8 cellular contexts compared by ENCODE assay signal in the genomic region with DNA sequence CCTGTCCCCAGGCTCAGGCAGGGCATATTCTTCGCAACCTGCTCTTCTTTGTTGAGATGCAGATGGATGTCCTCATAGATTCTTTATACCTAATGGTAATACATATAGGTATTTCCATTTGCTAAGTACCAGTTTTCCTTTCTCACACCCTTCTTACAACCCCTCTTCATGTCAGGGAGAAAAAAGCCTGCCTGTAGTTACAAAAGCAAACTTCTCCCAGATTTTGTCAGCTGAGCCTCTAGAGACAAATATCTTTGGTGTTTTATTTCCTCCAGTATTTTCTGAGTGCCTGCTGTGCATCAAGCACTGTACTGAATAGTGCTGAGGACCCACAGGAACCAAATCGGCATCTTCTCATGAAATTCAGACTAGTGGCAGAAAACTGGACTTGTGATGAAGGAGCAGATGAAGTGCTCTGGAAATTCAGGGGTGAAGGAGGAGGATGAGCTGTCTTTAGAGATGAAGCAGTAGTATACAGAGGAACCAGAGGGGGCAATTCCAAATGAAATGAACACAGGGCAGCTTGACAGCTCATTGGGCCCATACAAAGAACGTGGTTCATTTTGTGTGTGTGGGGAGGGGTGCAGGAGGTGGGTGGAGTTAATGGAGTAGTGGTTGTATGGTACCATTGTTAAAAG. TPM values are rescaled to one million over a fixed set of nuclear protein-coding genes. Genes with fewer than 3 reads are reported as not detected.
DNase-seq lines count a peak whose midpoint lies in the region; ATAC-seq, FAIRE-seq and TF ChIP-seq lines count a peak whose summit lies in the region.

No MANE protein-coding gene starts in this region.

- H2AK5ac ChIP-seq in IMR-90 (ENCODE audit: low read depth, low read length), result peak overlapping the region; percentile 56

- H3K27ac ChIP-seq in IMR-90 (ENCODE audit: insufficient read depth, low read length) (peak overlapping the region; percentile 7; the same call in 1 of the 2 replicates), GM12878 (ENCODE audit: control insufficient read depth, insufficient read depth) (peak overlapping the region; percentile 35), muscle layer of duodenum (ENCODE audit: low read length) (no peak overlapping the region)

- H3K9me3 ChIP-seq in IMR-90 (ENCODE audit: control insufficient read depth, insufficient read depth, low read length) (no peaks in the 10 kb centered on the region), GM12878 (replicated peaks; ENCODE audit: control insufficient read depth, insufficient read depth, low read length) (no peaks in the 10 kb centered on the region), muscle layer of duodenum (ENCODE audit: control insufficient read depth in 1 of 2, low read length in 2 of 2) (no peaks in the 10 kb centered on the region)

- H4K20me1 ChIP-seq in IMR-90 (ENCODE audit: insufficient read depth, low read length) (peaks cover 17% of the 10 kb centered on the region), GM12878 (ENCODE audit: control insufficient read depth, insufficient read depth) (no peaks in the 10 kb centered on the region)

- peaks cover 50% of the 10 kb centered on the region for H3K36me3 ChIP-seq in IMR-90 (ENCODE audit: control insufficient read depth, insufficient read depth, low read length)
- H3K36me3 ChIP-seq in GM12878 (ENCODE audit: control insufficient read depth in 2 of 2, insufficient read depth in 2 of 2, low read length in 1 of 2), result peaks cover 35 to 42% of the 10 kb centered on the region in 2 experiments
- H3K36me3 ChIP-seq in muscle layer of duodenum (ENCODE audit: control insufficient read depth in 1 of 2, insufficient read depth in 2 of 2, low read length in 2 of 2), result peaks cover 21 to 32% of the 10 kb centered on the region in 2 donors

- CTCF ChIA-PET in IMR-90 (lab: Yijun Ruan, JAX), result interaction anchor here (0.9 to 4.7 kb wide), 3 partner anchors 28 to 148 kb away, joined by 3 to 29 read pairs (median 3); a partner anchor contains a TSS
- CTCF ChIA-PET in GM12878 (lab: Yijun Ruan, JAX), result interaction anchor here (0.6 to 8.3 kb wide), 11 partner anchors 9 to 152 kb away, joined by 3 to 247 read pairs (median 3); no protein-coding TSS in a partner anchor

- no peak for FAIRE-seq in GM12878 (lab: Jason Lieb, UNC)

- TF ChIP-seq EP300 in GM12878 (IDR thresholded peaks at IDR 0.05; ENCODE audit: borderline replicate concordance in 1 of 2, control insufficient read depth in 1 of 2, low read depth in 2 of 2, low read length in 2 of 2), result no peak

- peak overlapping the region; percentile 1 for H2AK9ac ChIP-seq in IMR-90 (replicated peaks; ENCODE audit: low read depth, low read length, poor library complexity)

- H3K56ac ChIP-seq in IMR-90 (ENCODE audit: extremely low read depth, insufficient read depth, low read length), result 0 out of 2 replicates have a peak overlapping the region, but pooled peaks have one; percentile 8

- peak overlapping the region; percentile 62 for H2BK5ac ChIP-seq in IMR-90 (ENCODE audit: low read depth, low read length, poor library complexity, severe bottlenecking)

- H3K4me3 Mint-ChIP-seq in CD14-positive monocyte, result peak overlapping the region; percentile 89 to 92

- intact Hi-C loops in CD14-positive monocyte (cut with micrococcal nuclease), result loop anchor here (10.0 kb wide), 3 partner anchors 60 to 250 kb away; a partner anchor contains a TSS
- intact Hi-C loops in IMR-90 (cut with micrococcal nuclease), result loop anchor here (2.0 kb wide), 1 partner anchor 34 kb away; a partner anchor contains a TSS
- intact Hi-C loops in GM12878 (cut with micrococcal nuclease; ENCODE audit: unreplicated experiment), result no loop called here
- intact Hi-C loops in left colon (cut with DNase I, micrococcal nuclease), result no loop called here

- H2BK20ac ChIP-seq in IMR-90 (ENCODE audit: low read depth, low read length), result no peak overlapping the region

- H3K23ac ChIP-seq in IMR-90 (ENCODE audit: low read depth, low read length), result 0 out of 2 replicates have a peak overlapping the region, but pooled peaks have one; percentile 17

- H3K79me1 ChIP-seq in IMR-90 (ENCODE audit: low read depth in 1 of 2, low read length in 2 of 2), result peaks cover 26 to 41% of the 10 kb centered on the region in 2 experiments; a peak in 3 of 4 replicates

- peaks cover 6% of the 10 kb centered on the region for H3K79me2 ChIP-seq in GM12878 (ENCODE audit: control insufficient read depth, insufficient read depth, low read length)

- peaks cover 22% of the 10 kb centered on the region for H3K4me1 Mint-ChIP-seq in CD14-positive monocyte

- H2AFZ ChIP-seq in IMR-90 (replicated peaks; ENCODE audit: low read length, poor library complexity), result no peak overlapping the region
- no peak overlapping the region for H2AFZ ChIP-seq in GM12878 (ENCODE audit: control insufficient read depth, low read depth, low read length)

- peak overlapping the region; percentile 83 for H4K91ac ChIP-seq in IMR-90 (ENCODE audit: insufficient read depth, low read depth, low read length)

- H3K9ac ChIP-seq in IMR-90 (ENCODE audit: low read depth, low read length) (peak overlapping the region; percentile 35; the same call in 1 of the 2 replicates), GM12878 (ENCODE audit: control insufficient read depth, insufficient read depth, low read length) (no peak overlapping the region)

- peak overlapping the region; percentile 57 for H3K14ac ChIP-seq in IMR-90 (replicated peaks; ENCODE audit: low read depth, low read length)

- dilution Hi-C loops in IMR-90 (cut with HindIII; ENCODE audit: low sequenced_read_pairs, unreplicated experiment), result no loop called here

- RAD21 ChIA-PET in GM12878 (lab: Charles Lee; ENCODE audit: unreplicated experiment), result interaction anchor here (1.0 to 5.6 kb wide), 7 partner anchors 11 to 149 kb away, joined by 3 to 198 read pairs (median 8); a partner anchor contains a TSS

- H2BK15ac ChIP-seq in IMR-90 (ENCODE audit: low read depth, low read length), result no peak overlapping the region

- H3K27me3 Mint-ChIP-seq in CD14-positive monocyte (ENCODE audit: low read depth in 3 of 3), result peaks cover 0 to 2% (median under 1%) of the 10 kb centered on the region in 3 donors

- H3K27me3 ChIP-seq in IMR-90 (ENCODE audit: control insufficient read depth, insufficient read depth, low read length), result no peaks in the 10 kb centered on the region
- H3K27me3 ChIP-seq in GM12878 (replicated peaks in 1 of 2; ENCODE audit: control insufficient read depth in 2 of 2, insufficient read depth in 2 of 2, low read length in 1 of 2), result no peaks in the 10 kb centered on the region
- no peaks in the 10 kb centered on the region for H3K27me3 ChIP-seq in muscle layer of duodenum (ENCODE audit: low read depth, low read length)

- H3K4me3 ChIP-seq in IMR-90 (ENCODE audit: insufficient read depth, low read depth, low read length) (peak overlapping the region; percentile 6; the same call in 1 of the 2 replicates), GM12878 (peak overlapping the region; percentile 49; the same call in 1 of the 2 replicates), muscle layer of duodenum (ENCODE audit: low read depth in 1 of 2, low read length in 2 of 2) (peak overlapping the region; percentile 40 to 51)

- ATAC-seq in IMR-90 (ENCODE audit: low read depth), result no peak
- no peak for ATAC-seq in GM12878
- ATAC-seq in activated CD4-positive, CD25-positive, alpha-beta regulatory T cell treated with anti-CD3 and anti-CD28 coated beads, Interleukin-2, amount 50 U/mL, for 24 hours, result no peak
- ATAC-seq in HG03097 (IDR thresholded peaks at IDR 0.05; ENCODE audit: low FRiP score, unreplicated experiment), result no peak
- ATAC-seq in left colon, result no peak

- peak overlapping the region; percentile 37 for H4K5ac ChIP-seq in IMR-90 (ENCODE audit: low read depth, low read length)

- no peak overlapping the region; the same call in 1 of the 2 replicates for H2BK120ac ChIP-seq in IMR-90 (ENCODE audit: low read depth, low read length)

- no peak overlapping the region for H3K18ac ChIP-seq in IMR-90 (ENCODE audit: low read depth, low read length)

- TF ChIP-seq CTCF in CD14-positive monocyte (IDR thresholded peaks at IDR 0.05) (no peak), IMR-90 (conservative IDR thresholded peaks at IDR 0.05; ENCODE audit: low read depth, low read length) (no peak), GM12878 (IDR thresholded peaks at IDR 0.05 in 2 of 3, conservative IDR thresholded peaks at IDR 0.05 in 1 of 3; ENCODE audit: control insufficient read depth in 2 of 3, extremely low read depth in 1 of 3, insufficient read depth in 1 of 3, low read depth in 3 of 3, low read length in 3 of 3) (no peak)

- BruUV-seq in IMR-90 (replicated peaks; lab: Mats Ljungman, UMichigan) (no TSS peak), GM12878 (replicated peaks; lab: Mats Ljungman, UMichigan) (TSS peak; percentile 87)

- peak overlapping the region; percentile 39 for H3K4me2 ChIP-seq in IMR-90 (ENCODE audit: low read depth, low read length)
- H3K4me2 ChIP-seq in GM12878 (ENCODE audit: control insufficient read depth, insufficient read depth), result peak overlapping the region; percentile 64

- POLR2A ChIA-PET in IMR-90 (lab: Charles Lee; ENCODE audit: unreplicated experiment), result interaction anchor here (0.5 kb wide), 1 partner anchor 789 kb away, joined by 10 read pairs; no protein-coding TSS in a partner anchor
- POLR2A ChIA-PET in GM12878 (lab: Charles Lee), result interaction anchor here (1.0 to 5.2 kb wide), 5 partner anchors 10 to 159 kb away, joined by 3 to 21 read pairs (median 9); a partner anchor contains a TSS

- in situ Hi-C loops in IMR-90 (cut with MboI; ENCODE audit: low sequenced_read_pairs) (no loop called here), GM12878 (cut with MboI) (no loop called here)

- H3K27ac Mint-ChIP-seq in CD14-positive monocyte, result peak overlapping the region in 6 of 7 donors; percentile 72 to 93 (median 86)

- 80% methylated on average over 1 of the region's 3 CpGs; no CpG with 5 or more reads in 1 of the 2 experiments for WGBS in IMR-90 (ENCODE audit: extremely low coverage in 2 of 2, insufficient read length in 1 of 2), 2 experiments
- WGBS in GM12878 (ENCODE audit: insufficient coverage, insufficient replicate concordance, low lambda C conversion rate, missing lambda C conversion rate), result 32% methylated on average over 3 of the region's 3 CpGs

- H3K9me1 ChIP-seq in IMR-90 (ENCODE audit: insufficient read depth, low read length), result peaks cover 5% of the 10 kb centered on the region; the same call in 1 of the 2 replicates

- H3K4ac ChIP-seq in IMR-90 (ENCODE audit: low read depth, low read length), result peak overlapping the region; percentile 82

- TF ChIP-seq POLR2A in IMR-90 (IDR thresholded peaks at IDR 0.05; ENCODE audit: low read depth, low read length) (no peak), GM12878 (IDR thresholded peaks at IDR 0.05; ENCODE audit: low read depth, low read length) (no peak)

- H3K9me3 Mint-ChIP-seq in CD14-positive monocyte, result no peaks in the 10 kb centered on the region

- DNase-seq in CD14-positive monocyte (ENCODE audit: low spot score) (no peak), IMR-90 (no peak), GM12878 (ENCODE audit: low read depth, low spot score) (no peak), NCI-H2196 treated with DMSO at 0.1 percent for 48 hours (lab: John Stamatoyannopoulos, UW; ENCODE audit: unreplicated experiment) (no peak), left colon (no peak)

- H3K4me1 ChIP-seq in IMR-90 (ENCODE audit: control insufficient read depth, insufficient read depth, low read length), result peaks cover 3% of the 10 kb centered on the region
- H3K4me1 ChIP-seq in GM12878 (ENCODE audit: control insufficient read depth, insufficient read depth, low read length), result peaks cover 10% of the 10 kb centered on the region
- H3K4me1 ChIP-seq in muscle layer of duodenum (ENCODE audit: control insufficient read depth in 1 of 2, insufficient read depth in 2 of 2, low read length in 2 of 2), result peaks cover 6 to 9% of the 10 kb centered on the region in 2 donors

- SMC1A ChIA-PET in GM12878 (lab: Charles Lee; ENCODE audit: uncharacterized antibody, unreplicated experiment), result interaction anchor here (1.0 to 17.7 kb wide), 5 partner anchors 12 to 149 kb away, joined by 3 to 602 read pairs (median 6); a partner anchor contains a TSS

- no peak for TF ChIP-seq RAD21 in IMR-90 (IDR thresholded peaks at IDR 0.05; ENCODE audit: low read length)
- TF ChIP-seq RAD21 in GM12878 (IDR thresholded peaks at IDR 0.05; ENCODE audit: insufficient read depth, low read depth, low read length), result no peak

- peak overlapping the region; percentile 17 to 22 for H4K8ac ChIP-seq in IMR-90 (ENCODE audit: low read depth in 2 of 2, low read length in 2 of 2)

- peaks cover 18 to 27% of the 10 kb centered on the region in 2 donors for H3K36me3 Mint-ChIP-seq in CD14-positive monocyte

RNA-seq across cellular contexts. Expression of a gene that starts 33.4 kb away (rescaled TPM):
- polyA plus RNA-seq in CD14-positive monocyte, result under 1 TPM; 0.56 to 0.71 TPM
- total RNA-seq in IMR-90 (2012; rRNA removed), result 203 and 395 TPM in 2 replicates
- 200 and 208 TPM in 2 replicates for polyA plus RNA-seq in IMR-90 (2012; rRNA removed)
- polyA plus RNA-seq in IMR-90 (2012; cell fraction: cytosol; rRNA removed), result 557 and 944 TPM in 2 replicates
- polyA plus RNA-seq in IMR-90 (2012; cell fraction: nucleus; rRNA removed; ENCODE audit: low replicate concordance), result 202 and 690 TPM in 2 replicates
- total RNA-seq in GM12878 (2013; cell fraction: nucleolus; rRNA removed), result 231 and 256 TPM in 2 replicates
- total RNA-seq in GM12878 (2014; rRNA removed), result 51.6 and 59.6 TPM in 2 replicates
- total RNA-seq in GM12878 (2014; rRNA removed; fragmentation: Illumina TruSeq; extraction: Trizol), result 21.1 and 21.9 TPM in 2 replicates
- 59.5 and 62.7 TPM in 2 replicates for total RNA-seq in GM12878 (2021)
- polyA plus RNA-seq in GM12878 (2011; ENCODE audit: low read depth), result 14.2 TPM
- 24.6 and 61.0 TPM in 2 replicates for polyA plus RNA-seq in GM12878 (2011; rRNA removed)
- 65.0 and 66.9 TPM in 2 replicates for polyA plus RNA-seq in GM12878 (2011; cell fraction: cytosol; rRNA removed)
- polyA plus RNA-seq in GM12878 (2011; cell fraction: nucleus; rRNA removed), result 133 and 156 TPM in 2 replicates
- polyA plus RNA-seq in GM12878 (2012), result 31.0 and 72.3 TPM in 2 replicates
- polyA plus RNA-seq in GM12878 (2014; fragmentation: Illumina TruSeq; extraction: Trizol), result 19.1 and 24.0 TPM in 2 replicates
- 1 to 10 TPM; 5.7 to 8.2 TPM for polyA plus RNA-seq in GM12878 (2014; fragmentation: Nextera tagmentation; extraction: Ambion mirVana)
- polyA plus RNA-seq in GM12878 (2014; rRNA removed), result 28.7 and 29.0 TPM in 2 replicates
- polyA plus RNA-seq in GM12878 (2016; fragmentation: Nextera tagmentation; extraction: Ambion mirVana), result 10 to 100 TPM; 65.2 to 66.0 TPM
- 75.2 and 106 TPM in 2 replicates for polyA minus RNA-seq in GM12878 (2011; rRNA and poly(A)+ RNA removed)
- polyA minus RNA-seq in GM12878 (2011; cell fraction: cytosol; rRNA and poly(A)+ RNA removed), result 35.3 and 45.0 TPM in 2 replicates
- 71.8 and 100 TPM in 2 replicates for polyA minus RNA-seq in GM12878 (2011; cell fraction: nucleus; rRNA and poly(A)+ RNA removed)
- 10 to 100 TPM; 59.0 to 82.7 TPM for total RNA-seq in left colon

Comparison
In these comparisons a context has a peak if more than half of its experiments do, and no peak if none do; other contexts are left out.
1. intact Hi-C loops: an anchor here in CD14-positive monocyte (10.0 kb wide) and IMR-90 (2.0 kb wide); none called in GM12878 and left colon.